Comparison of ENCODE assay signal across 1 cellular context in the genomic region with DNA sequence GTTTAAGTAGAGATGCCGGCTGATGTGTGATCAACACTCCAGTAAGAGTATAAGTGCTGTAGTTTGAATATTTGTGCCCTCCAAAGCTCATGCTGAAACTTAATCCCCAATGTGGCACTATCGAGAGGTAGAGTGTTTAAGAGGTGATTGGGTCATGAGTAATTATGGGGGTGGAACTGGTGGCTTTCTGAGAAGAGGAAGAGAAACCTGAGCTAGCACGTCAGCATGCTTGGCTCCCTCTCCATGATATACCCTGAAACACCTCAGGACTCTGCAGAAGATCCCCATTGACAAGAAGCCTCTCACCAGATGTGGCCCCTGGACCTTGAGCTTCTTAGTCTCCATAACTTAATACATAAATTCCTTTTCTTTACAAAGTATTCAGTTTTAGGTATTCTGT.
TF ChIP-seq lines count a peak whose summit lies in the region.

No MANE protein-coding gene starts in this region.

TF ChIP-seq in H1, 55 proteins besides CTCF, POLR2A, EP300 and RAD21 (continued from another document):
- TF ChIP-seq CHD7 (IDR thresholded peaks at IDR 0.05; ENCODE audit: insufficient replicate concordance, low read length): no peak
